ENCODE assay signal across 1 cellular context in genomic region chr1:206839006-206839560, GRCh38.
TF ChIP-seq lines count a peak whose summit lies in the region.

No MANE protein-coding gene starts in this region.

TF ChIP-seq in SK-N-SH treated with all-trans-retinoic acid at 6 μM for 48 hours, 23 proteins besides CTCF, POLR2A, EP300 and RAD21 (continued from another document):
- TF ChIP-seq CREB5 (CRISPR knock-in tag; IDR thresholded peaks at IDR 0.05; ENCODE audit: low read depth) (no peak), ZNF565 (CRISPR knock-in tag; conservative IDR thresholded peaks at IDR 0.05; ENCODE audit: low read depth) (no peak), ZNF70 (CRISPR knock-in tag; IDR thresholded peaks at IDR 0.05) (no peak), GLIS3 (CRISPR knock-in tag; IDR thresholded peaks at IDR 0.05) (no peak), PATZ1 (CRISPR knock-in tag; IDR thresholded peaks at IDR 0.05; ENCODE audit: borderline replicate concordance) (no peak), ZNF8 (CRISPR knock-in tag; IDR thresholded peaks at IDR 0.05) (no peak), BACH2 (CRISPR knock-in tag; IDR thresholded peaks at IDR 0.05; ENCODE audit: borderline replicate concordance) (no peak), TCF4 (CRISPR knock-in tag; IDR thresholded peaks at IDR 0.05; ENCODE audit: borderline replicate concordance) (no peak)
TF ChIP-seq in SK-N-SH treated with all-trans-retinoic acid at 6 μM for 48 hours: peak in this region for 0.
